In the genomic region with DNA sequence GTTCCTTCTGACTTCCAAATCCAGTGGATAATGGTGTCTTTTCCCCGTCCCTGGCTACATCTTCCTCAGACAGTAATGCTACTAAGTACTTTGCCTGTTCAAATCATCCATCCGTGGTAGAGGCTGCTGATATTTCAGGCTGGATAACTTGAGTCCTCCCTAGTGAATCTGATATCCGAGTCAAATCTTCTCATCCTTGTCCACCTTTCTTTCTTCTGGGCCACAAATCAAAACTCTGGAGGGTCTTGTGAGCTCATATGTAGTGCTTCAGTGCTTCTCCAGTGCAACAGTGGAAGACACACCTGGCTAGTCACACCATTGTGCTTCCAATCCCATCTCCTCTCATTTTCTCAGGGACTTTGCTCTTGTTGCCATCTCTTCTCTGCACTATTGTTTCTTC, we compare ENCODE assay signal across 26 cellular contexts. TPM values are rescaled to one million over a fixed set of nuclear protein-coding genes. Genes with fewer than 3 reads are reported as not detected.
"Had no signal": no experiment of that assay in that cellular context is flagged by ENCODE, and none has a peak within 500 bp of the region (broad histone marks: within the 10 kb centered on the region; RNA-seq: fewer than 3 reads in every experiment).

No MANE protein-coding gene starts in this region.

- FAIRE-seq: pancreas, small intestine had no signal

- H3K4me3 ChIP-seq: heart right ventricle, hepatocyte, lower lobe of right lung, pancreas, prostate gland, sigmoid colon, spleen, tibial nerve, upper lobe of left lung had no signal

- H3K36me3 ChIP-seq: heart right ventricle, lower lobe of right lung, pancreas, prostate gland, sigmoid colon, spleen, tibial nerve, upper lobe of left lung had no signal

- H3K27ac ChIP-seq: heart right ventricle, hepatocyte, lower lobe of right lung, pancreas, prostate gland, sigmoid colon, spleen, tibial nerve, upper lobe of left lung had no signal

- H3K4me1 ChIP-seq: heart right ventricle, lower lobe of right lung, pancreas, prostate gland, sigmoid colon, spleen, tibial nerve, upper lobe of left lung had no signal

- ATAC-seq: heart right ventricle; left lobe of liver; left ventricle myocardium superior; lower lobe of right lung; naive thymus-derived CD4-positive, alpha-beta T cell; natural killer cell treated with Interleukin-12 subunit alpha and Interleukin-12 subunit beta and Interleukin-15 and Interleukin-18, amount 100 ng/mL, for 72 hours; pancreas; right cardiac atrium; stimulated activated effector memory CD8-positive, alpha-beta T cell treated with anti-CD3 and anti-CD28 coated beads, Interleukin-12 subunit alpha, Interleukin-12 subunit beta, amount 100 ng/mL, for 72 hours had no signal

- H3K9me3 ChIP-seq: heart right ventricle, lower lobe of right lung, pancreas, prostate gland, sigmoid colon, spleen, tibial nerve, upper lobe of left lung had no signal

- DNase-seq: heart right ventricle; islet precursor cell; left ventricle myocardium superior; lower lobe of right lung; mammary epithelial cell; mesenchymal stem cell; naive thymus-derived CD4-positive, alpha-beta T cell; nucleus accumbens; pancreas; posterior cingulate gyrus; retina; right cardiac atrium; sigmoid colon; small intestine; spleen; stimulated activated CD4-positive, alpha-beta T cell treated with anti-CD3 and anti-CD28 coated beads, Interleukin-4, amount 100 ng/mL, for 24 hours; stimulated activated naive CD4-positive, alpha-beta T cell; upper lobe of left lung had no signal

- H3K27me3 ChIP-seq: hepatocyte, pancreas, tibial nerve, upper lobe of left lung had no signal

RNA-seq across cellular contexts. Expression of a gene that starts 11.3 kb away (rescaled TPM):
- total RNA-seq: left lobe of liver; left ventricle myocardium superior; mononuclear cell; naive thymus-derived CD4-positive, alpha-beta T cell; natural killer cell treated with Interleukin-12 subunit alpha and Interleukin-12 subunit beta and Interleukin-15 and Interleukin-18, amount 100 ng/mL, for 72 hours; spleen; subcutaneous adipose tissue had no signal
- polyA plus RNA-seq: heart right ventricle; naive thymus-derived CD4-positive, alpha-beta T cell had no signal
